In the genomic region with DNA sequence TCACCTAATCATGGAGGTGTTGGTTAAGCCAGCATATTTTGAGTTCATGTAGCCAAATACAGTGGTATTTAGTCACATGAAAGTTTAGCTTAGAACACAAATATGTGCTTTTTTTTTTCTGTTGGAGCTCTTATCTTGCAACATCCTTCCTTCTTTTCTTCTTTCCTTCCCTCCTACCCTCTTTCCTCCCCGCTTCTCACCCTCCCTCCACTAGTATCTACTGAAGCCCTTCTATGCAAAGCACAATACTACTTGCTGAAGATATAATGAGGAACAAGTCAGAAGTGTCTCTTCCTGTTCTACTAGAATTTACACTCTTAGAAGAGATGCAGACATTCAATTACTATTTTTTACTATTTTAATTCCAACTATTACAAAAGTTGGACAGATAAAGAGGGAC, we compare ENCODE assay signal across 26 cellular contexts.
DNase-seq lines count a peak whose midpoint lies in the region; ATAC-seq and TF ChIP-seq lines count a peak whose summit lies in the region.
"Had no signal": no experiment of that assay in that cellular context is flagged by ENCODE, and none has a peak within 500 bp of the region (broad histone marks: within the 10 kb centered on the region; RNA-seq: fewer than 3 reads in every experiment).

No MANE protein-coding gene starts in this region.

- ATAC-seq in HG02623 (IDR thresholded peaks at IDR 0.05; ENCODE audit: unreplicated experiment) (peak; percentile 41), activated B cell treated with CpG ODN at 0.5 μM for 24 hours (ENCODE audit: low read depth) (peak; percentile 72), HG03442 (IDR thresholded peaks at IDR 0.05; ENCODE audit: unreplicated experiment) (no peak)
- no peak for ATAC-seq in effector memory CD8-positive, alpha-beta T cell (replicated peaks)
- ATAC-seq: A549, Panc1, right cardiac atrium had no signal

- H3K4me3 Mint-ChIP-seq in CD14-positive monocyte (peak overlapping the region in 1 of 2 donors; percentile 28), activated B cell treated with CpG ODN at 0.5 μM for 24 hours (peak overlapping the region; percentile 17)
- no peak overlapping the region for H3K4me3 Mint-ChIP-seq in effector memory CD8-positive, alpha-beta T cell
- H3K4me3 Mint-ChIP-seq: activated CD4-positive, alpha-beta T cell treated with anti-CD3 and anti-CD28 coated beads, Interleukin-2, amount 10 ng/mL, durations not matched to agents 7 days and 5 days; CD4-positive, alpha-beta memory T cell had no signal

- CTCF ChIA-PET in activated B cell treated with CpG ODN at 0.5 μM for 24 hours (lab: Charles Lee) = interaction anchor here (1.4 kb wide), 2 partner anchors 23 to 40 kb away, joined by 5 to 6 read pairs; no protein-coding TSS in a partner anchor

- H3K9me3 Mint-ChIP-seq in CD14-positive monocyte (no peaks in the 10 kb centered on the region), activated B cell treated with CpG ODN at 0.5 μM for 24 hours (peaks cover 3% of the 10 kb centered on the region)
- no peaks in the 10 kb centered on the region for H3K9me3 Mint-ChIP-seq in effector memory CD8-positive, alpha-beta T cell

- POLR2A ChIA-PET in activated B cell treated with CpG ODN at 0.5 μM for 24 hours (lab: Charles Lee) = interaction anchor here (0.6 to 1.6 kb wide), 6 partner anchors 11 to 105 kb away, joined by 3 to 6 read pairs (median 4); partner anchors contain the start of gene ITGA4

- TF ChIP-seq CTCF in CD14-positive monocyte (IDR thresholded peaks at IDR 0.05) (no peak), activated B cell treated with CpG ODN at 0.5 μM for 24 hours (IDR thresholded peaks at IDR 0.05) (no peak)

- H3K27ac Mint-ChIP-seq in CD14-positive monocyte (peak overlapping the region in 4 of 7 donors; percentile 9 to 53 (median 36)), activated B cell treated with CpG ODN at 0.5 μM for 24 hours (peak overlapping the region; percentile 77)
- H3K27ac Mint-ChIP-seq in effector memory CD8-positive, alpha-beta T cell = peak overlapping the region in 1 of 2 donors; percentile 50
- H3K27ac Mint-ChIP-seq: activated CD4-positive, alpha-beta T cell treated with anti-CD3 and anti-CD28 coated beads, Interleukin-2, amount 10 ng/mL, durations not matched to agents 7 days and 5 days; CD4-positive, alpha-beta memory T cell had no signal

- H3K36me3 Mint-ChIP-seq in CD14-positive monocyte = no peaks in the 10 kb centered on the region
- H3K36me3 Mint-ChIP-seq in activated B cell treated with CpG ODN at 0.5 μM for 24 hours (ENCODE audit: low read depth) = no peaks in the 10 kb centered on the region
- no peaks in the 10 kb centered on the region for H3K36me3 Mint-ChIP-seq in effector memory CD8-positive, alpha-beta T cell (ENCODE audit: insufficient read depth)

- no peaks in the 10 kb centered on the region for H3K27me3 Mint-ChIP-seq in CD14-positive monocyte (ENCODE audit: low read depth in 3 of 3)
- H3K27me3 Mint-ChIP-seq in activated B cell treated with CpG ODN at 0.5 μM for 24 hours = no peaks in the 10 kb centered on the region
- H3K27me3 Mint-ChIP-seq in effector memory CD8-positive, alpha-beta T cell = no peaks in the 10 kb centered on the region
- H3K27me3 Mint-ChIP-seq: CD4-positive, alpha-beta memory T cell had no signal

- intact Hi-C loops in CD14-positive monocyte (cut with micrococcal nuclease) = no loop called here
- intact Hi-C loops in activated B cell treated with CpG ODN at 0.5 μM for 24 hours (cut with micrococcal nuclease) = loop anchor here (5.0 kb wide), 1 partner anchor 35 kb away; no protein-coding TSS in a partner anchor

- no peak for DNase-seq in CD14-positive monocyte (ENCODE audit: low spot score)
- DNase-seq in NCI-H226 = peak; percentile 22
- no peak for DNase-seq in activated B cell treated with CpG ODN at 0.5 μM for 24 hours
- no peak for DNase-seq in foreskin melanocyte
- DNase-seq in superior temporal gyrus (ENCODE audit: extremely low spot score) = no peak
- DNase-seq in effector memory CD8-positive, alpha-beta T cell = no peak
- DNase-seq: activated CD4-positive, alpha-beta T cell treated with anti-CD3 and anti-CD28 coated beads, Interleukin-2, amount 10 ng/mL, durations not matched to agents 7 days and 5 days; activated CD8-positive, alpha-beta memory T cell treated with anti-CD3 and anti-CD28 coated beads, Interleukin-2, amount 50 U/mL, for 48 hours; activated gamma-delta T cell treated with Interleukin-2 at 50 U/mL for 16 hours; amniotic stem cell; central memory CD4-positive, alpha-beta T cell; head of caudate nucleus; left ventricle myocardium inferior; MG63; NCI-H2081; NCI-H510A treated with DMSO at 0.1 percent for 48 hours; nucleus accumbens; right cardiac atrium; SK-N-SH; stimulated activated CD4-positive, alpha-beta T cell treated with anti-CD3 and anti-CD28 coated beads, Interleukin-15, amount 100 ng/mL, for 24 hours; stimulated activated naive CD4-positive, alpha-beta T cell had no signal

- H3K4me1 Mint-ChIP-seq in CD14-positive monocyte = peaks cover 37% of the 10 kb centered on the region
- H3K4me1 Mint-ChIP-seq in activated B cell treated with CpG ODN at 0.5 μM for 24 hours = peaks cover 39% of the 10 kb centered on the region
- peaks cover 2 to 5% of the 10 kb centered on the region in 2 donors for H3K4me1 Mint-ChIP-seq in effector memory CD8-positive, alpha-beta T cell (ENCODE audit: low read depth in 2 of 2)

Comparison
In these comparisons a context has a peak if more than half of its experiments do, and no peak if none do; other contexts are left out.
1. ATAC-seq: peak in HG02623 (single experiment) and activated B cell treated with CpG ODN at 0.5 μM for 24 hours (single experiment); none in HG03442 (single experiment) and effector memory CD8-positive, alpha-beta T cell (single experiment).